Comparison of ENCODE assay signal across 8 cellular contexts in the genomic region with DNA sequence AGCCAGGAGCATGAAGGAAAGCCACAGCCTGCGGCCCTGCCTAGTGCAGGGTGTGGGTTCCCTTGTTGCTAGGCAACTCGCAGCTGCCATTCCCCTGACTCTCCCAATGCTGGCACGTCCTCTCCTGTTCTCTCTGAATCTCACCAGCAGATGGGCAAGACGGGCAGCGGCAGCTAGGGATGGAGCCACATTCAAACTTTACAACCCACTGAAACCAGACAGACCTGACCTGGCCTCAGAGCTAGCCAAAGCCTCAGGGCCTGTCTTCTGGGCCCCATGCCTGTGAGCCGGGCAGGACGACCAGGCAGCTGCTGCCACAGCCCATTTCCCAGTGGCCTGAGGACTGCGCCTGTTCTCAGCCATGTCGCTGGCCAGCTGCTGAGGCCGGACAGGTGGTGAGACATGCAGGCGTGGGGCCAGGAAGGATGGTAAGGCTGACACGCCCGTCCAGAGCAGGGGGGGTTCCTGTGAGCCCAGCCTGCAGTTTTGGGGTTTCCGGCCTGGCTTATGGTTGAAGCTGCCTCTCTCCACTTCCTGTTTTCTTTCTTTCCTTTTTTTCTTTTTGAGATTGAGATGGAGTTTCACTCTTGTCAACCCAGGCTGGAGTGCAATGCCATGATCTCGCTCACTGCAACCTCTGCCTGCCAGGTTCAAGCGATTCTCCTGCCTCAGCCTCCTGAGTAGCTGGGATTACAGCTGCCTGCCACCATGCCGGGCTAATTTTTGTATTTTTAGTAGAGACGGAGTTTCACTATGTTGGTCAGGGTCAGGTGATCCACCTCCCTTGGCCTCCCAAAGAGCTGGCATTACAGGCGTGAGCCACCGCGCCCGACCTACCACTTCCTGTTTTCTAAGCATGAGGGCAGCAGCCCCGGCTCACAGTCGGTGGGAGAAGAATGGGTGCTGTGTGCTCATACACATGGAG. TPM values are rescaled to one million over a fixed set of nuclear protein-coding genes. Genes with fewer than 3 reads are reported as not detected.
DNase-seq lines count a peak whose midpoint lies in the region; ATAC-seq and TF ChIP-seq lines count a peak whose summit lies in the region.

No MANE protein-coding gene starts in this region.

- ATAC-seq in esophagus mucosa, result peak; percentile 40

- H3K27ac Mint-ChIP-seq in activated CD4-positive, alpha-beta T cell treated with anti-CD3 and anti-CD28 coated beads, Interleukin-2, amount 10 ng/mL, durations not matched to agents 7 days and 5 days, result peak overlapping the region; percentile 100

- peak overlapping the region; percentile 98 for H3K4me3 Mint-ChIP-seq in activated CD4-positive, alpha-beta T cell treated with anti-CD3 and anti-CD28 coated beads, Interleukin-2, amount 10 ng/mL, durations not matched to agents 7 days and 5 days

- POLR2A ChIA-PET in activated CD4-positive, alpha-beta T cell treated with anti-CD3 and anti-CD28 coated beads, Interleukin-2, amount 10 ng/mL, durations not matched to agents 7 days and 5 days (lab: Charles Lee), result interaction anchor here (0.6 to 0.9 kb wide), 3 partner anchors 16 to 767 kb away, joined by 3 to 4 read pairs (median 3); no protein-coding TSS in a partner anchor

- in situ Hi-C loops in KBM-7 (cut with MboI; ENCODE audit: low pct_unique_long_range_greater_than_20kb, low sequenced_read_pairs), result no loop called here

- CTCF ChIA-PET in activated CD4-positive, alpha-beta T cell treated with anti-CD3 and anti-CD28 coated beads, Interleukin-2, amount 10 ng/mL, durations not matched to agents 7 days and 5 days (lab: Charles Lee), result interaction anchor here (0.7 to 2.7 kb wide), 11 partner anchors 9 to 1213 kb away, joined by 3 to 14 read pairs (median 4); partner anchors contain the start of gene TOMM22

- peaks cover 82% of the 10 kb centered on the region for H3K36me3 Mint-ChIP-seq in activated CD4-positive, alpha-beta T cell treated with anti-CD3 and anti-CD28 coated beads, Interleukin-2, amount 10 ng/mL, durations not matched to agents 7 days and 5 days (ENCODE audit: low read depth)

- TF ChIP-seq POLR2A in GM15510 (IDR thresholded peaks at IDR 0.05; ENCODE audit: borderline replicate concordance, extremely low read depth, insufficient read length), result peak; percentile 10

- peaks cover 51% of the 10 kb centered on the region for H3K4me1 Mint-ChIP-seq in activated CD4-positive, alpha-beta T cell treated with anti-CD3 and anti-CD28 coated beads, Interleukin-2, amount 10 ng/mL, durations not matched to agents 7 days and 5 days

- H3K9me3 Mint-ChIP-seq in activated CD4-positive, alpha-beta T cell treated with anti-CD3 and anti-CD28 coated beads, Interleukin-2, amount 10 ng/mL, durations not matched to agents 7 days and 5 days, result no peaks in the 10 kb centered on the region

- DNase-seq in KBM-7 (peak; percentile 94), NCI-H774 (lab: John Stamatoyannopoulos, UW) (no peak), NCI-H526 treated with DMSO at 0.1 percent for 48 hours (lab: John Stamatoyannopoulos, UW) (no peak), inferior parietal cortex (ENCODE audit: extremely low spot score) (no peak)
- DNase-seq in activated CD4-positive, alpha-beta T cell treated with anti-CD3 and anti-CD28 coated beads, Interleukin-2, amount 10 ng/mL, durations not matched to agents 7 days and 5 days, result peak; percentile 90
- peak; percentile 51 to 55 for DNase-seq in stimulated activated CD4-positive, alpha-beta T cell treated with anti-CD3 and anti-CD28 coated beads, Interleukin-2, amount 100 ng/mL, for 48 hours

- H3K27me3 Mint-ChIP-seq in activated CD4-positive, alpha-beta T cell treated with anti-CD3 and anti-CD28 coated beads, Interleukin-2, amount 10 ng/mL, durations not matched to agents 7 days and 5 days, result no peaks in the 10 kb centered on the region

RNA-seq across cellular contexts. Expression of gene SUN2, which starts 4.1 kb away (rescaled TPM):
- 100 to 1,000 TPM; 582 to 702 TPM for total RNA-seq in activated CD4-positive, alpha-beta T cell treated with anti-CD3 and anti-CD28 coated beads, Interleukin-2, amount 10 ng/mL, durations not matched to agents 7 days and 5 days
- total RNA-seq in esophagus mucosa, result 94.2 TPM

RNA-seq across cellular contexts. Expression of gene DNAL4, which starts 42.3 kb away (rescaled TPM):
- total RNA-seq in activated CD4-positive, alpha-beta T cell treated with anti-CD3 and anti-CD28 coated beads, Interleukin-2, amount 10 ng/mL, durations not matched to agents 7 days and 5 days, result 10 to 100 TPM in 1 of 2 experiments, 1 to 10 TPM in 1; 7.9 to 10.2 TPM
- 13.2 TPM for total RNA-seq in esophagus mucosa

RNA-seq across cellular contexts. Expression of gene GTPBP1, which starts 45.9 kb away (rescaled TPM):
- 10 to 100 TPM; 68.5 to 77.1 TPM for total RNA-seq in activated CD4-positive, alpha-beta T cell treated with anti-CD3 and anti-CD28 coated beads, Interleukin-2, amount 10 ng/mL, durations not matched to agents 7 days and 5 days
- 20.0 TPM for total RNA-seq in esophagus mucosa

RNA-seq across cellular contexts. Expression of gene JOSD1, which starts 50.9 kb away (rescaled TPM):
- 10 to 100 TPM; 56.4 to 61.8 TPM for total RNA-seq in activated CD4-positive, alpha-beta T cell treated with anti-CD3 and anti-CD28 coated beads, Interleukin-2, amount 10 ng/mL, durations not matched to agents 7 days and 5 days
- 25.6 TPM for total RNA-seq in esophagus mucosa

Comparison
In these comparisons a context has a peak if more than half of its experiments do, and no peak if none do; other contexts are left out.
1. DNase-seq: peak in KBM-7 (single experiment), activated CD4-positive, alpha-beta T cell treated with anti-CD3 and anti-CD28 coated beads, Interleukin-2, amount 10 ng/mL, durations not matched to agents 7 days and 5 days (single experiment) and stimulated activated CD4-positive, alpha-beta T cell treated with anti-CD3 and anti-CD28 coated beads, Interleukin-2, amount 100 ng/mL, for 48 hours (2 of 2); none in NCI-H774 (single experiment), NCI-H526 treated with DMSO at 0.1 percent for 48 hours (single experiment) and inferior parietal cortex (single experiment).